ENCODE assay signal across 14 cellular contexts in genomic region chr3:107604057-107604802, GRCh38.
DNase-seq lines count a peak whose midpoint lies in the region; ATAC-seq and TF ChIP-seq lines count a peak whose summit lies in the region.
"Had no signal": no experiment of that assay in that cellular context is flagged by ENCODE, and none has a peak within 500 bp of the region (broad histone marks: within the 10 kb centered on the region; RNA-seq: fewer than 3 reads in every experiment).

No MANE protein-coding gene starts in this region.

- DNase-seq in AG08395 (ENCODE audit: low spot score): peak; percentile 46
- peak; percentile 43 for DNase-seq in HCEC 1CT
- peak; percentile 38 for DNase-seq in dedifferentiated amniotic fluid mesenchymal stem cell (ENCODE audit: extremely low spot score)
- DNase-seq in lower lobe of right lung: no peak
- DNase-seq in WERI-Rb-1: no peak
- DNase-seq in HuH-7.5 (ENCODE audit: low spot score): no peak
- DNase-seq: activated CD4-positive, alpha-beta T cell treated with anti-CD3 and anti-CD28 coated beads, Interleukin-2, amount 50 U/mL, for 4 hours; activated effector memory CD4-positive, alpha-beta T cell treated with anti-CD3 and anti-CD28 coated beads, Interleukin-2, amount 50 U/mL, for 16 hours had no signal

- H3K4me1 ChIP-seq in lower lobe of right lung: peaks cover 23% of the 10 kb centered on the region

- ATAC-seq in lower lobe of right lung (peak; percentile 59 to 77), GM19351 (IDR thresholded peaks at IDR 0.05; ENCODE audit: unreplicated experiment) (no peak), HG03159 (IDR thresholded peaks at IDR 0.05; ENCODE audit: unreplicated experiment) (no peak)
- ATAC-seq: esophagus mucosa, Panc1 had no signal

- H3K27me3 ChIP-seq in lower lobe of right lung (ENCODE audit: low read depth) (no peaks in the 10 kb centered on the region), WERI-Rb-1 (ENCODE audit: insufficient read depth, low read depth, severe bottlenecking) (no peaks in the 10 kb centered on the region)

- H3K4me3 ChIP-seq in lower lobe of right lung (no peak overlapping the region), WERI-Rb-1 (ENCODE audit: low read depth, low read length) (no peak overlapping the region)

- H3K9me3 ChIP-seq in lower lobe of right lung (no peaks in the 10 kb centered on the region), WERI-Rb-1 (ENCODE audit: severe bottlenecking) (no peaks in the 10 kb centered on the region)

- H3K27ac ChIP-seq in lower lobe of right lung (no peak overlapping the region), WERI-Rb-1 (no peak overlapping the region)
- H3K27ac ChIP-seq: C4-2B, HL-60 had no signal

- intact Hi-C loops in lower lobe of right lung (cut with DNase I): no loop called here

- H3K36me3 ChIP-seq in lower lobe of right lung (no peaks in the 10 kb centered on the region), WERI-Rb-1 (no peaks in the 10 kb centered on the region)

- TF ChIP-seq CTCF in lower lobe of right lung (IDR thresholded peaks at IDR 0.05) (no peak), WERI-Rb-1 (IDR thresholded peaks at IDR 0.05; ENCODE audit: low read depth, low read length) (no peak)

Comparison
In these comparisons a context has a peak if more than half of its experiments do, and no peak if none do; other contexts are left out.
1. DNase-seq: peak in AG08395 (single experiment), HCEC 1CT (single experiment) and dedifferentiated amniotic fluid mesenchymal stem cell (single experiment); none in lower lobe of right lung (single experiment), WERI-Rb-1 (single experiment) and HuH-7.5 (single experiment).
2. ATAC-seq: peak in lower lobe of right lung (2 of 2); none in GM19351 (single experiment) and HG03159 (single experiment).